In the genomic region with DNA sequence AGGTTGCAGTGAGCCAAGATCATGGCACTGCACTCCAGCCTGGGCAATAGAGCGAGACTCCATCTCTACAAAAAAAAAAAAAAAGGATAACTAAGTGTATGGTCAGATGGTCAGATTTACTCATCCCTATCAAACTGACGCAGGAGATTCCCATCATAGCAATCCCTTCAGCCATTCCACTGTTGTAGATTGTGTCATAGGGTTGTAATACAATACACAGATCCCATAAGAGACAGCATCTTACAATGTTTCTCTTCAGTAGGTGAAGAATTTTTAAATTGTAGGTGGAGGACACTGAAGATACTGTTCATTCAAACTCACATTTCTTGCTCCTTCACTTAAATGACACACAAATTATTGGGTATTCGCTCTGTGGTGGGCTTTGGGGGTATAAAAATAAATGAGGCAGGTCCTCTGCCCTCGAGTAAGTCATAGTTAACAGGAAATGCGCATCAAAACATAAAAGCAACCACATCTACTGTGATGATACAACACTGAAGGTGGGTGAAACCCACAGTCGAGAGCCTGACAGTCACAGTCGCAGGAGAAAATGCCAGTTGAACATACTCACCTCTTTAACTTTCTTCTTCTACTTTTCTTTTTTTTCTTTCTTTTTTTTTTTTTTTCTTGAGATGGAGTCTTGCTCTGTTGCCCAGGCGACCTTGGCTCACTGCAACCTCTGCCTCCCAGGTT, we compare ENCODE assay signal across 15 cellular contexts.
A peak's percentile ranks its signal among the peaks of the same experiment; 100 is the strongest.
DNase-seq lines count a peak whose midpoint lies in the region; ATAC-seq and TF ChIP-seq lines count a peak whose summit lies in the region.
"Had no signal": no experiment of that assay in that cellular context is flagged by ENCODE, and none has a peak within 500 bp of the region (broad histone marks: within the 10 kb centered on the region; RNA-seq: fewer than 3 reads in every experiment).

No MANE protein-coding gene starts in this region.

- H3K9me3 Mint-ChIP-seq in activated CD8-positive, alpha-beta T cell treated with anti-CD3 and anti-CD28 coated beads for 36 hours = no peaks in the 10 kb centered on the region
- H3K9me3 Mint-ChIP-seq in activated naive CD4-positive, alpha-beta T cell treated with anti-CD3 and anti-CD28 coated beads, Interleukin-2, amount 50 U/mL, for 24 hours = no peaks in the 10 kb centered on the region

- H3K4me3 ChIP-seq in Jurkat, Clone E6-1 (ENCODE audit: low read length) = no peak overlapping the region
- no peak overlapping the region for H3K4me3 ChIP-seq in SJCRH30
- H3K4me3 ChIP-seq: body of pancreas had no signal

- ATAC-seq in activated CD8-positive, alpha-beta T cell treated with anti-CD3 and anti-CD28 coated beads for 36 hours = peak; percentile 94
- ATAC-seq in HG03442 (IDR thresholded peaks at IDR 0.05; ENCODE audit: unreplicated experiment) (no peak), HG02970 (IDR thresholded peaks at IDR 0.05; ENCODE audit: low FRiP score, unreplicated experiment) (no peak)
- ATAC-seq: body of pancreas, left cardiac atrium, WTC11 had no signal

- no peaks in the 10 kb centered on the region for H3K36me3 Mint-ChIP-seq in activated CD8-positive, alpha-beta T cell treated with anti-CD3 and anti-CD28 coated beads for 36 hours (ENCODE audit: low read depth)
- H3K36me3 Mint-ChIP-seq in activated naive CD4-positive, alpha-beta T cell treated with anti-CD3 and anti-CD28 coated beads, Interleukin-2, amount 50 U/mL, for 24 hours = peaks cover 2% of the 10 kb centered on the region
- H3K36me3 Mint-ChIP-seq: WTC11 had no signal

- H3K27me3 ChIP-seq in SJCRH30 = peaks cover 26% of the 10 kb centered on the region
- H3K27me3 ChIP-seq: body of pancreas had no signal

- no peak overlapping the region for H3K4me3 Mint-ChIP-seq in activated CD8-positive, alpha-beta T cell treated with anti-CD3 and anti-CD28 coated beads for 36 hours
- peak overlapping the region; percentile 4 for H3K4me3 Mint-ChIP-seq in activated naive CD4-positive, alpha-beta T cell treated with anti-CD3 and anti-CD28 coated beads, Interleukin-2, amount 50 U/mL, for 24 hours
- H3K4me3 Mint-ChIP-seq: WTC11 had no signal

- H3K27me3 Mint-ChIP-seq in activated CD8-positive, alpha-beta T cell treated with anti-CD3 and anti-CD28 coated beads for 36 hours = no peaks in the 10 kb centered on the region
- H3K27me3 Mint-ChIP-seq in activated naive CD4-positive, alpha-beta T cell treated with anti-CD3 and anti-CD28 coated beads, Interleukin-2, amount 50 U/mL, for 24 hours = no peaks in the 10 kb centered on the region

- intact Hi-C loops in activated CD8-positive, alpha-beta T cell treated with anti-CD3 and anti-CD28 coated beads for 36 hours (cut with micrococcal nuclease) = no loop called here

- no peaks in the 10 kb centered on the region for H3K4me1 ChIP-seq in SJCRH30

- peak; percentile 77 for DNase-seq in Jurkat, Clone E6-1 (ENCODE audit: low read depth, low spot score)
- peak; percentile 53 for DNase-seq in activated CD8-positive, alpha-beta T cell treated with anti-CD3 and anti-CD28 coated beads for 36 hours
- DNase-seq in stimulated activated CD4-positive, alpha-beta T cell treated with anti-CD3 and anti-CD28 coated beads, Interleukin-4, amount 100 ng/mL, for 1 hour = peak; percentile 13
- no peak for DNase-seq in SJCRH30
- DNase-seq in DMS153 (lab: John Stamatoyannopoulos, UW) = no peak
- DNase-seq: body of pancreas, cortex of kidney, KBM-7, left cardiac atrium, NCI-H2081, NCI-H510A had no signal

- POLR2A ChIA-PET in activated CD8-positive, alpha-beta T cell treated with anti-CD3 and anti-CD28 coated beads for 36 hours (lab: Charles Lee) = no interaction called here

- H3K4me1 Mint-ChIP-seq in activated CD8-positive, alpha-beta T cell treated with anti-CD3 and anti-CD28 coated beads for 36 hours (ENCODE audit: low read depth) = peaks cover 25% of the 10 kb centered on the region
- peaks cover 47% of the 10 kb centered on the region for H3K4me1 Mint-ChIP-seq in activated naive CD4-positive, alpha-beta T cell treated with anti-CD3 and anti-CD28 coated beads, Interleukin-2, amount 50 U/mL, for 24 hours

- TF ChIP-seq CTCF in activated CD8-positive, alpha-beta T cell treated with anti-CD3 and anti-CD28 coated beads for 36 hours (IDR thresholded peaks at IDR 0.05) = no peak

- CTCF ChIA-PET in activated CD8-positive, alpha-beta T cell treated with anti-CD3 and anti-CD28 coated beads for 36 hours (lab: Charles Lee) = no interaction called here

- H3K27ac ChIP-seq in SJCRH30 = no peak overlapping the region
- H3K27ac ChIP-seq: body of pancreas had no signal

- no peak overlapping the region for H3K27ac Mint-ChIP-seq in activated CD8-positive, alpha-beta T cell treated with anti-CD3 and anti-CD28 coated beads for 36 hours
- H3K27ac Mint-ChIP-seq in activated naive CD4-positive, alpha-beta T cell treated with anti-CD3 and anti-CD28 coated beads, Interleukin-2, amount 50 U/mL, for 24 hours = peak overlapping the region; percentile 4
- H3K27ac Mint-ChIP-seq: WTC11 had no signal

- H3K36me3 ChIP-seq in SJCRH30 = no peaks in the 10 kb centered on the region

- peaks cover 3% of the 10 kb centered on the region; the same call in 1 of the 2 replicates for H3K9me3 ChIP-seq in SJCRH30 (replicated peaks)
- H3K9me3 ChIP-seq: body of pancreas had no signal

Comparison
In these comparisons a context has a peak if more than half of its experiments do, and no peak if none do; other contexts are left out.
1. DNase-seq: peak in Jurkat, Clone E6-1 (single experiment), activated CD8-positive, alpha-beta T cell treated with anti-CD3 and anti-CD28 coated beads for 36 hours (single experiment) and stimulated activated CD4-positive, alpha-beta T cell treated with anti-CD3 and anti-CD28 coated beads, Interleukin-4, amount 100 ng/mL, for 1 hour (single experiment); none in SJCRH30 (0 of 2) and DMS153 (single experiment).